Comparison of ENCODE assay signal across 19 cellular contexts in the genomic region with DNA sequence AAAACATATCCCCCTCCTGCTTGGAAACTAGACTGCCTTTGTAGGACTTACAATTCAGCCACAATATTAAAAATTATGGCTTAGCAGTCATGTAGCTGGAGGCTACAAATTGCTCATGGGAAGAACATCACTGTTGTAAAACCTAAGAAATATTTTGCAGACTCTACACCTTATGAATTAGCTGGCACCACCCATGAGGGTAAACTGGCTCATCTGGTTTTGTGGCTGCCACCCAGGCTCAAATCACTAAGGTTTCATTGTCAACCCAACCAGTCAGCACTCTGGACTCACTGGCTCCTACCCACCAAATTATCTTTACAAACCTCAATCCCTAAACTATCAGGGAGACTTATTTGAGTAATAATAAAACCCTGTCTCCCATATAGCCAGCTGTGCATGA.
"Had no signal": no experiment of that assay in that cellular context is flagged by ENCODE, and none has a peak within 500 bp of the region (broad histone marks: within the 10 kb centered on the region; RNA-seq: fewer than 3 reads in every experiment).

No MANE protein-coding gene starts in this region.

- H3K4me1 ChIP-seq: gastroesophageal sphincter, heart left ventricle, left ventricle myocardium inferior, sigmoid colon, tibial nerve had no signal

- ATAC-seq: activated CD4-positive, alpha-beta T cell treated with anti-CD3 and anti-CD28 coated beads for 36 hours; activated T-helper 17 cell treated with anti-CD3 and anti-CD28 coated beads, Interleukin-2, amount 50 U/mL, for 72 hours; gastroesophageal sphincter; heart left ventricle had no signal

- H3K27ac ChIP-seq: dorsolateral prefrontal cortex, gastroesophageal sphincter, heart left ventricle, left ventricle myocardium inferior, sigmoid colon, tibial nerve had no signal

- H3K36me3 ChIP-seq: gastroesophageal sphincter, heart left ventricle, left ventricle myocardium inferior, sigmoid colon, tibial nerve had no signal

- DNase-seq: activated CD4-positive, alpha-beta memory T cell treated with anti-CD3 and anti-CD28 coated beads for 36 hours; activated CD4-positive, alpha-beta T cell treated with anti-CD3 and anti-CD28 coated beads for 36 hours; activated naive CD4-positive, alpha-beta T cell; activated naive CD8-positive, alpha-beta T cell treated with anti-CD3 and anti-CD28 coated beads for 36 hours; amniotic stem cell; dorsolateral prefrontal cortex; endodermal cell; erythroblast; heart left ventricle; kidney; left ventricle myocardium inferior; occipital lobe; posterior cingulate gyrus; sigmoid colon; stimulated activated naive CD4-positive, alpha-beta T cell treated with Interleukin-2 at 50 U/mL for 16 hours; T-helper 2 cell had no signal

- H3K27me3 ChIP-seq: dorsolateral prefrontal cortex, gastroesophageal sphincter, heart left ventricle, tibial nerve had no signal

- H3K4me3 ChIP-seq: dorsolateral prefrontal cortex, gastroesophageal sphincter, heart left ventricle, left ventricle myocardium inferior, sigmoid colon, tibial nerve had no signal

- H3K9me3 ChIP-seq: gastroesophageal sphincter, heart left ventricle, left ventricle myocardium inferior, sigmoid colon, tibial nerve had no signal
